In genomic region chr16:58128721-58129096, GRCh38 we compare ENCODE assay signal across 8 cellular contexts. TPM values are rescaled to one million over a fixed set of nuclear protein-coding genes. Genes with fewer than 3 reads are reported as not detected.
A peak's percentile ranks its signal among the peaks of the same experiment; 100 is the strongest.
DNase-seq lines count a peak whose midpoint lies in the region; ATAC-seq and TF ChIP-seq lines count a peak whose summit lies in the region.

No MANE protein-coding gene starts in this region.

- WGBS in right cardiac atrium = under 1% methylated on average over 25 of the region's 25 CpGs

- H3K4me3 ChIP-seq in right cardiac atrium (ENCODE audit: low read length) (peak overlapping the region; percentile 99), skeletal muscle satellite cell (ENCODE audit: low read length) (peak overlapping the region; percentile 98)

- H3K27me3 Mint-ChIP-seq in activated T-helper 17 cell treated with anti-CD3 and anti-CD28 coated beads, Interleukin-2, amount 50 U/mL, for 72 hours = no peaks in the 10 kb centered on the region

- peak overlapping the region; percentile 90 for H3K9ac ChIP-seq in skeletal muscle satellite cell (ENCODE audit: low read depth, low read length)

- H3K27me3 ChIP-seq in right cardiac atrium (ENCODE audit: control insufficient read depth, insufficient read depth) (no peaks in the 10 kb centered on the region), skeletal muscle satellite cell (ENCODE audit: control insufficient read depth, insufficient read depth, low read length) (no peaks in the 10 kb centered on the region)

- intact Hi-C loops in right cardiac atrium (cut with DNase I) = no loop called here

- H3K9me3 ChIP-seq in right cardiac atrium (ENCODE audit: control insufficient read depth, low read length) (no peaks in the 10 kb centered on the region), skeletal muscle satellite cell (replicated peaks; ENCODE audit: low read length) (no peaks in the 10 kb centered on the region)

- no peaks in the 10 kb centered on the region for H3K9me3 Mint-ChIP-seq in activated T-helper 17 cell treated with anti-CD3 and anti-CD28 coated beads, Interleukin-2, amount 50 U/mL, for 72 hours

- peak overlapping the region; percentile 87 for H3K27ac ChIP-seq in 22Rv1
- peak overlapping the region; percentile 89 for H3K27ac ChIP-seq in right cardiac atrium (ENCODE audit: low read length)

- peaks cover 28% of the 10 kb centered on the region for H3K4me1 Mint-ChIP-seq in activated T-helper 17 cell treated with anti-CD3 and anti-CD28 coated beads, Interleukin-2, amount 50 U/mL, for 72 hours

- no peak for TF ChIP-seq CTCF in 22Rv1 (IDR thresholded peaks at IDR 0.05)

- ATAC-seq in GM18511 (IDR thresholded peaks at IDR 0.05; ENCODE audit: unreplicated experiment) = peak; percentile 29
- peak; percentile 14 for ATAC-seq in HG03460 (IDR thresholded peaks at IDR 0.05; ENCODE audit: unreplicated experiment)
- peak; percentile 4 for ATAC-seq in activated T-helper 17 cell treated with anti-CD3 and anti-CD28 coated beads, Interleukin-2, amount 50 U/mL, for 72 hours (replicated peaks)
- ATAC-seq in right cardiac atrium = peak; percentile 9 to 10

- peak overlapping the region; percentile 86 for H3K27ac Mint-ChIP-seq in activated T-helper 17 cell treated with anti-CD3 and anti-CD28 coated beads, Interleukin-2, amount 50 U/mL, for 72 hours

- H3K36me3 ChIP-seq in skeletal muscle satellite cell (ENCODE audit: insufficient read depth, low read length) = no peaks in the 10 kb centered on the region

- H3K4me1 ChIP-seq in right cardiac atrium (ENCODE audit: control insufficient read depth, insufficient read depth, low read length) (peaks cover 3% of the 10 kb centered on the region), skeletal muscle satellite cell (ENCODE audit: control insufficient read depth, insufficient read depth, low read length) (peaks cover 41% of the 10 kb centered on the region)

- H3K4me3 Mint-ChIP-seq in activated T-helper 17 cell treated with anti-CD3 and anti-CD28 coated beads, Interleukin-2, amount 50 U/mL, for 72 hours = peak overlapping the region; percentile 91

- peak overlapping the region; percentile 90 for H3K4me2 ChIP-seq in skeletal muscle satellite cell (ENCODE audit: low read length)

- peak; percentile 25 to 67 (median 63) for DNase-seq in right cardiac atrium
- DNase-seq in retina = no peak
- no peak for DNase-seq in cortex of kidney (lab: John Stamatoyannopoulos, UW)

- no peaks in the 10 kb centered on the region for H3K36me3 Mint-ChIP-seq in activated T-helper 17 cell treated with anti-CD3 and anti-CD28 coated beads, Interleukin-2, amount 50 U/mL, for 72 hours (ENCODE audit: low read depth)

RNA-seq across cellular contexts. Expression of gene CFAP20, which starts 0.5 kb away (rescaled TPM):
- 10 to 100 TPM; 28.7 to 49.7 TPM for total RNA-seq in activated T-helper 17 cell treated with anti-CD3 and anti-CD28 coated beads, Interleukin-2, amount 50 U/mL, for 72 hours
- 10 to 100 TPM; 30.4 to 36.2 (median 33.5) TPM for total RNA-seq in right cardiac atrium
- 36.2 TPM for polyA plus RNA-seq in right cardiac atrium
- 30.7 and 33.4 TPM in 2 replicates for total RNA-seq in skeletal muscle satellite cell (2012; rRNA removed)

Comparison
In these comparisons a context has a peak if more than half of its experiments do, and no peak if none do; other contexts are left out.
1. DNase-seq: peak in right cardiac atrium (3 of 3); none in retina (single experiment) and cortex of kidney (single experiment).
2. Peak in every context shown above with its lines, with median percentiles within 50 percentile points of each other: ATAC-seq.